In the genomic region with DNA sequence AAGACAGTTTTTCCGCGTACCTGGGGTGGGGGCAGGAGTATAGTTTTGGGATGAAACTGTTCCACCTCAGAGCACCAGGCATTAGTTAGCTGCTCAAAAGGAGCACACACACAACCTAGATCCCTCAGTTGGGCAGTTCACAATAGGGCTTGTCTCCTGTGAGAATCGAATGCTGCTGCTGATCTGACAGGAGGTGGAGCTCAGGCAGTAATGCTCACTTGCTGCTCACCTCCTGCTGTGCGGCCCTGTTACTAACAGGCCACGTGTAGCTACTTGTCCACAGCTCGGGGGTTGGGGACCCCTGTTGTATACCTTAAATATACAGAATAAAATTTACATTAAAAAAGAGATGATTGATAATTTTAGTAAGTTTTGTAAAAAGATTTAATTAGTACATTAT, we compare ENCODE assay signal across 2 cellular contexts.
TF ChIP-seq lines count a peak whose summit lies in the region.

No MANE protein-coding gene starts in this region.

TF ChIP-seq in SK-N-SH, 30 proteins besides CTCF, POLR2A, EP300 and RAD21 (continued from another document):
- TF ChIP-seq, protein P1, sequence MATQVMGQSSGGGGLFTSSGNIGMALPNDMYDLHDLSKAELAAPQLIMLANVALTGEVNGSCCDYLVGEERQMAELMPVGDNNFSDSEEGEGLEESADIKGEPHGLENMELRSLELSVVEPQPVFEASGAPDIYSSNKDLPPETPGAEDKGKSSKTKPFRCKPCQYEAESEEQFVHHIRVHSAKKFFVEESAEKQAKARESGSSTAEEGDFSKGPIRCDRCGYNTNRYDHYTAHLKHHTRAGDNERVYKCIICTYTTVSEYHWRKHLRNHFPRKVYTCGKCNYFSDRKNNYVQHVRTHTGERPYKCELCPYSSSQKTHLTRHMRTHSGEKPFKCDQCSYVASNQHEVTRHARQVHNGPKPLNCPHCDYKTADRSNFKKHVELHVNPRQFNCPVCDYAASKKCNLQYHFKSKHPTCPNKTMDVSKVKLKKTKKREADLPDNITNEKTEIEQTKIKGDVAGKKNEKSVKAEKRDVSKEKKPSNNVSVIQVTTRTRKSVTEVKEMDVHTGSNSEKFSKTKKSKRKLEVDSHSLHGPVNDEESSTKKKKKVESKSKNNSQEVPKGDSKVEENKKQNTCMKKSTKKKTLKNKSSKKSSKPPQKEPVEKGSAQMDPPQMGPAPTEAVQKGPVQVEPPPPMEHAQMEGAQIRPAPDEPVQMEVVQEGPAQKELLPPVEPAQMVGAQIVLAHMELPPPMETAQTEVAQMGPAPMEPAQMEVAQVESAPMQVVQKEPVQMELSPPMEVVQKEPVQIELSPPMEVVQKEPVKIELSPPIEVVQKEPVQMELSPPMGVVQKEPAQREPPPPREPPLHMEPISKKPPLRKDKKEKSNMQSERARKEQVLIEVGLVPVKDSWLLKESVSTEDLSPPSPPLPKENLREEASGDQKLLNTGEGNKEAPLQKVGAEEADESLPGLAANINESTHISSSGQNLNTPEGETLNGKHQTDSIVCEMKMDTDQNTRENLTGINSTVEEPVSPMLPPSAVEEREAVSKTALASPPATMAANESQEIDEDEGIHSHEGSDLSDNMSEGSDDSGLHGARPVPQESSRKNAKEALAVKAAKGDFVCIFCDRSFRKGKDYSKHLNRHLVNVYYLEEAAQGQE (IDR thresholded peaks at IDR 0.05; ENCODE audit: low read depth, low read length), result no peak
- TF ChIP-seq RCOR1 (IDR thresholded peaks at IDR 0.05; ENCODE audit: low read length) (no peak), FOSL2 (IDR thresholded peaks at IDR 0.05; ENCODE audit: borderline replicate concordance, low read depth) (no peak), SIN3A (IDR thresholded peaks at IDR 0.05; ENCODE audit: borderline replicate concordance, low read depth, low read length) (no peak), CHD2 (IDR thresholded peaks at IDR 0.05; ENCODE audit: low read length, partially characterized antibody) (no peak), TEAD4 (IDR thresholded peaks at IDR 0.05; ENCODE audit: borderline replicate concordance, insufficient read depth) (no peak), POLR2AphosphoS5 (IDR thresholded peaks at IDR 0.05; ENCODE audit: low read depth, low read length) (no peak)
- TF ChIP-seq, protein P2, sequence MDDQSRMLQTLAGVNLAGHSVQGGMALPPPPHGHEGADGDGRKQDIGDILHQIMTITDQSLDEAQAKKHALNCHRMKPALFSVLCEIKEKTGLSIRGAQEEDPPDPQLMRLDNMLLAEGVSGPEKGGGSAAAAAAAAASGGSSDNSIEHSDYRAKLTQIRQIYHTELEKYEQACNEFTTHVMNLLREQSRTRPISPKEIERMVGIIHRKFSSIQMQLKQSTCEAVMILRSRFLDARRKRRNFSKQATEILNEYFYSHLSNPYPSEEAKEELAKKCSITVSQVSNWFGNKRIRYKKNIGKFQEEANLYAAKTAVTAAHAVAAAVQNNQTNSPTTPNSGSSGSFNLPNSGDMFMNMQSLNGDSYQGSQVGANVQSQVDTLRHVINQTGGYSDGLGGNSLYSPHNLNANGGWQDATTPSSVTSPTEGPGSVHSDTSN (IDR thresholded peaks at IDR 0.05), result no peak
- TF ChIP-seq, protein P3, sequence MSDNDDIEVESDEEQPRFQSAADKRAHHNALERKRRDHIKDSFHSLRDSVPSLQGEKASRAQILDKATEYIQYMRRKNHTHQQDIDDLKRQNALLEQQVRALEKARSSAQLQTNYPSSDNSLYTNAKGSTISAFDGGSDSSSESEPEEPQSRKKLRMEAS (IDR thresholded peaks at IDR 0.05; ENCODE audit: low read depth), result no peak
- TF ChIP-seq, protein P4, sequence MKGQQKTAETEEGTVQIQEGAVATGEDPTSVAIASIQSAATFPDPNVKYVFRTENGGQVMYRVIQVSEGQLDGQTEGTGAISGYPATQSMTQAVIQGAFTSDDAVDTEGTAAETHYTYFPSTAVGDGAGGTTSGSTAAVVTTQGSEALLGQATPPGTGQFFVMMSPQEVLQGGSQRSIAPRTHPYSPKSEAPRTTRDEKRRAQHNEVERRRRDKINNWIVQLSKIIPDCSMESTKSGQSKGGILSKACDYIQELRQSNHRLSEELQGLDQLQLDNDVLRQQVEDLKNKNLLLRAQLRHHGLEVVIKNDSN (IDR thresholded peaks at IDR 0.05; ENCODE audit: borderline replicate concordance, low read depth), result no peak

TF ChIP-seq in SK-N-SH treated with all-trans-retinoic acid at 6 μM for 48 hours, 23 proteins besides CTCF, POLR2A, EP300 and RAD21 (continued from another document):
- TF ChIP-seq, protein P5, sequence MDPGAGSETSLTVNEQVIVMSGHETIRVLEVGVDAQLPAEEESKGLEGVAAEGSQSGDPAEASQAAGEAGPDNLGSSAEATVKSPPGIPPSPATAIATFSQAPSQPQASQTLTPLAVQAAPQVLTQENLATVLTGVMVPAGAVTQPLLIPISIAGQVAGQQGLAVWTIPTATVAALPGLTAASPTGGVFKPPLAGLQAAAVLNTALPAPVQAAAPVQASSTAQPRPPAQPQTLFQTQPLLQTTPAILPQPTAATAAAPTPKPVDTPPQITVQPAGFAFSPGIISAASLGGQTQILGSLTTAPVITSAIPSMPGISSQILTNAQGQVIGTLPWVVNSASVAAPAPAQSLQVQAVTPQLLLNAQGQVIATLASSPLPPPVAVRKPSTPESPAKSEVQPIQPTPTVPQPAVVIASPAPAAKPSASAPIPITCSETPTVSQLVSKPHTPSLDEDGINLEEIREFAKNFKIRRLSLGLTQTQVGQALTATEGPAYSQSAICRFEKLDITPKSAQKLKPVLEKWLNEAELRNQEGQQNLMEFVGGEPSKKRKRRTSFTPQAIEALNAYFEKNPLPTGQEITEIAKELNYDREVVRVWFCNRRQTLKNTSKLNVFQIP (CRISPR knock-in tag; IDR thresholded peaks at IDR 0.05; ENCODE audit: borderline replicate concordance, low read depth), result no peak
- TF ChIP-seq ZNF8 (CRISPR knock-in tag; IDR thresholded peaks at IDR 0.05), result no peak
- no peak for TF ChIP-seq PPARA (CRISPR knock-in tag; IDR thresholded peaks at IDR 0.05; ENCODE audit: borderline replicate concordance)
- no peak for TF ChIP-seq CSDC2 (CRISPR knock-in tag; IDR thresholded peaks at IDR 0.05)
- no peak for TF ChIP-seq TOX (CRISPR knock-in tag; IDR thresholded peaks at IDR 0.05; ENCODE audit: borderline replicate concordance)
- no peak for TF ChIP-seq OSR1 (CRISPR knock-in tag; IDR thresholded peaks at IDR 0.05)
- TF ChIP-seq ARNTL (CRISPR knock-in tag; IDR thresholded peaks at IDR 0.05; ENCODE audit: borderline replicate concordance, low read depth), result no peak
- TF ChIP-seq ZFP3 (CRISPR knock-in tag; IDR thresholded peaks at IDR 0.05), result no peak
- TF ChIP-seq, protein P6, sequence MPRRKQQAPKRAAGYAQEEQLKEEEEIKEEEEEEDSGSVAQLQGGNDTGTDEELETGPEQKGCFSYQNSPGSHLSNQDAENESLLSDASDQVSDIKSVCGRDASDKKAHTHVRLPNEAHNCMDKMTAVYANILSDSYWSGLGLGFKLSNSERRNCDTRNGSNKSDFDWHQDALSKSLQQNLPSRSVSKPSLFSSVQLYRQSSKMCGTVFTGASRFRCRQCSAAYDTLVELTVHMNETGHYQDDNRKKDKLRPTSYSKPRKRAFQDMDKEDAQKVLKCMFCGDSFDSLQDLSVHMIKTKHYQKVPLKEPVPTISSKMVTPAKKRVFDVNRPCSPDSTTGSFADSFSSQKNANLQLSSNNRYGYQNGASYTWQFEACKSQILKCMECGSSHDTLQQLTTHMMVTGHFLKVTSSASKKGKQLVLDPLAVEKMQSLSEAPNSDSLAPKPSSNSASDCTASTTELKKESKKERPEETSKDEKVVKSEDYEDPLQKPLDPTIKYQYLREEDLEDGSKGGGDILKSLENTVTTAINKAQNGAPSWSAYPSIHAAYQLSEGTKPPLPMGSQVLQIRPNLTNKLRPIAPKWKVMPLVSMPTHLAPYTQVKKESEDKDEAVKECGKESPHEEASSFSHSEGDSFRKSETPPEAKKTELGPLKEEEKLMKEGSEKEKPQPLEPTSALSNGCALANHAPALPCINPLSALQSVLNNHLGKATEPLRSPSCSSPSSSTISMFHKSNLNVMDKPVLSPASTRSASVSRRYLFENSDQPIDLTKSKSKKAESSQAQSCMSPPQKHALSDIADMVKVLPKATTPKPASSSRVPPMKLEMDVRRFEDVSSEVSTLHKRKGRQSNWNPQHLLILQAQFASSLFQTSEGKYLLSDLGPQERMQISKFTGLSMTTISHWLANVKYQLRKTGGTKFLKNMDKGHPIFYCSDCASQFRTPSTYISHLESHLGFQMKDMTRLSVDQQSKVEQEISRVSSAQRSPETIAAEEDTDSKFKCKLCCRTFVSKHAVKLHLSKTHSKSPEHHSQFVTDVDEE (CRISPR knock-in tag; IDR thresholded peaks at IDR 0.05), result no peak
- TF ChIP-seq, protein P7, sequence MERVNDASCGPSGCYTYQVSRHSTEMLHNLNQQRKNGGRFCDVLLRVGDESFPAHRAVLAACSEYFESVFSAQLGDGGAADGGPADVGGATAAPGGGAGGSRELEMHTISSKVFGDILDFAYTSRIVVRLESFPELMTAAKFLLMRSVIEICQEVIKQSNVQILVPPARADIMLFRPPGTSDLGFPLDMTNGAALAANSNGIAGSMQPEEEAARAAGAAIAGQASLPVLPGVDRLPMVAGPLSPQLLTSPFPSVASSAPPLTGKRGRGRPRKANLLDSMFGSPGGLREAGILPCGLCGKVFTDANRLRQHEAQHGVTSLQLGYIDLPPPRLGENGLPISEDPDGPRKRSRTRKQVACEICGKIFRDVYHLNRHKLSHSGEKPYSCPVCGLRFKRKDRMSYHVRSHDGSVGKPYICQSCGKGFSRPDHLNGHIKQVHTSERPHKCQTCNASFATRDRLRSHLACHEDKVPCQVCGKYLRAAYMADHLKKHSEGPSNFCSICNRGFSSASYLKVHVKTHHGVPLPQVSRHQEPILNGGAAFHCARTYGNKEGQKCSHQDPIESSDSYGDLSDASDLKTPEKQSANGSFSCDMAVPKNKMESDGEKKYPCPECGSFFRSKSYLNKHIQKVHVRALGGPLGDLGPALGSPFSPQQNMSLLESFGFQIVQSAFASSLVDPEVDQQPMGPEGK (CRISPR knock-in tag; IDR thresholded peaks at IDR 0.05; ENCODE audit: borderline replicate concordance), result no peak
- no peak for TF ChIP-seq ZNF70 (CRISPR knock-in tag; IDR thresholded peaks at IDR 0.05)
- no peak for TF ChIP-seq ZNF565 (CRISPR knock-in tag; conservative IDR thresholded peaks at IDR 0.05; ENCODE audit: low read depth)
- TF ChIP-seq ZFP30 (CRISPR knock-in tag; IDR thresholded peaks at IDR 0.05), result no peak
